1 cellular context compared by ENCODE assay signal in the genomic region with DNA sequence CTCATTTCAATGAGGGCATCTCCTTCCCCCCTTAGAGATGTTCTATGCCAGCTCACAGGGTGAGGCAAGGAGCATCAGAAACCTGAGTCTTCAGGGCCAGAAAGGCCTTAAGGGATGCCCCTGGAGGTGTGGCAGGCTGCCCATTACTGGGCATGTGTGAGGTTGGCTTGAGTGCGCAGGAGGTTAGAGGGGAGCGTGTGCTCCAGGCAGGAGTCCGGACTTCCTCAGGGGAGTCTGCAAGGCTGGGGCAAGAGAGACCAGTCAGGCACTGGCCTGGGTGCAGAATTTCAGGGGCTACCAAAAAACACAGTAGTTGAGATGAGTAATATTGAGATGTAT.
TF ChIP-seq lines count a peak whose summit lies in the region.

No MANE protein-coding gene starts in this region.

TF ChIP-seq in WTC11, 78 proteins besides CTCF, POLR2A, EP300 and RAD21 (continued from another document):
- TF ChIP-seq, protein P1, sequence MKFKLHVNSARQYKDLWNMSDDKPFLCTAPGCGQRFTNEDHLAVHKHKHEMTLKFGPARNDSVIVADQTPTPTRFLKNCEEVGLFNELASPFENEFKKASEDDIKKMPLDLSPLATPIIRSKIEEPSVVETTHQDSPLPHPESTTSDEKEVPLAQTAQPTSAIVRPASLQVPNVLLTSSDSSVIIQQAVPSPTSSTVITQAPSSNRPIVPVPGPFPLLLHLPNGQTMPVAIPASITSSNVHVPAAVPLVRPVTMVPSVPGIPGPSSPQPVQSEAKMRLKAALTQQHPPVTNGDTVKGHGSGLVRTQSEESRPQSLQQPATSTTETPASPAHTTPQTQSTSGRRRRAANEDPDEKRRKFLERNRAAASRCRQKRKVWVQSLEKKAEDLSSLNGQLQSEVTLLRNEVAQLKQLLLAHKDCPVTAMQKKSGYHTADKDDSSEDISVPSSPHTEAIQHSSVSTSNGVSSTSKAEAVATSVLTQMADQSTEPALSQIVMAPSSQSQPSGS (CRISPR knock-in tag; IDR thresholded peaks at IDR 0.05; ENCODE audit: borderline replicate concordance, low read depth): no peak
- TF ChIP-seq ZNF416 (CRISPR knock-in tag; IDR thresholded peaks at IDR 0.05) (no peak), JAZF1 (CRISPR knock-in tag; IDR thresholded peaks at IDR 0.05) (no peak)
- TF ChIP-seq, protein P2, sequence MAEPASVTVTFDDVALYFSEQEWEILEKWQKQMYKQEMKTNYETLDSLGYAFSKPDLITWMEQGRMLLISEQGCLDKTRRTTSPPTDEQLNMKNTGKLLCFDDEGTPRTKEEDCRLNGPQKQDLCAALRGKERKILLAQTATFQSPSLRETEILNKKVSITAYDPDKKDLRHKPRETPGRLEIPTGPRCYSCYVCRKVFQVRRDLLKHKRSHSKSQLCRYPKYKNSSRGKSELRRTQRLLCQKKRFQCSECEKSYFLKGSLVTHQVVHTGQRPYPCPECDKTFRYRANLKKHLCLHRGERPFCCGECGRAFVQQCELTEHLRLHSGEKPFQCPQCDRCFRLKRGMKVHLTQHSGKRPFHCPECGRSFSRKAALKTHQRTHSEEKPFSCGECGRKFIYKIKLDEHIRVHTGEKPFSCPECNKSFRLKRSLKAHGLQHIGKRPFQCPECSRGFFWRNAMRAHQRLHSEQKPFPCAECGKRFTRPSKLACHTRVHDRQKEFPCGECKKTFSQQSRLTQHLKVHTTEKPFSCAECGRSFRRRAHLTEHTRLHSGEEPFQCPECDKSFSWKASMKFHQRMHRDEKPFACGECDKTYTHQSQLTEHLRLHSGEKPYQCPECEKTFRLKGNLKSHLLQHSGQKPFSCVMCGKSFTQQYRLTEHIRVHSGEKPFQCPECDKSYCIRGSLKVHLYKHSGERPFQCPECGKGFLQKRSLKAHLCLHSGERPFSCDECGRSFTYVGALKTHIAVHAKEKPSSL (CRISPR knock-in tag; conservative IDR thresholded peaks at IDR 0.05): no peak
- TF ChIP-seq, protein P3, sequence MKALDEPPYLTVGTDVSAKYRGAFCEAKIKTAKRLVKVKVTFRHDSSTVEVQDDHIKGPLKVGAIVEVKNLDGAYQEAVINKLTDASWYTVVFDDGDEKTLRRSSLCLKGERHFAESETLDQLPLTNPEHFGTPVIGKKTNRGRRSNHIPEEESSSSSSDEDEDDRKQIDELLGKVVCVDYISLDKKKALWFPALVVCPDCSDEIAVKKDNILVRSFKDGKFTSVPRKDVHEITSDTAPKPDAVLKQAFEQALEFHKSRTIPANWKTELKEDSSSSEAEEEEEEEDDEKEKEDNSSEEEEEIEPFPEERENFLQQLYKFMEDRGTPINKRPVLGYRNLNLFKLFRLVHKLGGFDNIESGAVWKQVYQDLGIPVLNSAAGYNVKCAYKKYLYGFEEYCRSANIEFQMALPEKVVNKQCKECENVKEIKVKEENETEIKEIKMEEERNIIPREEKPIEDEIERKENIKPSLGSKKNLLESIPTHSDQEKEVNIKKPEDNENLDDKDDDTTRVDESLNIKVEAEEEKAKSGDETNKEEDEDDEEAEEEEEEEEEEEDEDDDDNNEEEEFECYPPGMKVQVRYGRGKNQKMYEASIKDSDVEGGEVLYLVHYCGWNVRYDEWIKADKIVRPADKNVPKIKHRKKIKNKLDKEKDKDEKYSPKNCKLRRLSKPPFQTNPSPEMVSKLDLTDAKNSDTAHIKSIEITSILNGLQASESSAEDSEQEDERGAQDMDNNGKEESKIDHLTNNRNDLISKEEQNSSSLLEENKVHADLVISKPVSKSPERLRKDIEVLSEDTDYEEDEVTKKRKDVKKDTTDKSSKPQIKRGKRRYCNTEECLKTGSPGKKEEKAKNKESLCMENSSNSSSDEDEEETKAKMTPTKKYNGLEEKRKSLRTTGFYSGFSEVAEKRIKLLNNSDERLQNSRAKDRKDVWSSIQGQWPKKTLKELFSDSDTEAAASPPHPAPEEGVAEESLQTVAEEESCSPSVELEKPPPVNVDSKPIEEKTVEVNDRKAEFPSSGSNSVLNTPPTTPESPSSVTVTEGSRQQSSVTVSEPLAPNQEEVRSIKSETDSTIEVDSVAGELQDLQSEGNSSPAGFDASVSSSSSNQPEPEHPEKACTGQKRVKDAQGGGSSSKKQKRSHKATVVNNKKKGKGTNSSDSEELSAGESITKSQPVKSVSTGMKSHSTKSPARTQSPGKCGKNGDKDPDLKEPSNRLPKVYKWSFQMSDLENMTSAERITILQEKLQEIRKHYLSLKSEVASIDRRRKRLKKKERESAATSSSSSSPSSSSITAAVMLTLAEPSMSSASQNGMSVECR (CRISPR knock-in tag; IDR thresholded peaks at IDR 0.05; ENCODE audit: borderline replicate concordance): no peak
